In the genomic region with DNA sequence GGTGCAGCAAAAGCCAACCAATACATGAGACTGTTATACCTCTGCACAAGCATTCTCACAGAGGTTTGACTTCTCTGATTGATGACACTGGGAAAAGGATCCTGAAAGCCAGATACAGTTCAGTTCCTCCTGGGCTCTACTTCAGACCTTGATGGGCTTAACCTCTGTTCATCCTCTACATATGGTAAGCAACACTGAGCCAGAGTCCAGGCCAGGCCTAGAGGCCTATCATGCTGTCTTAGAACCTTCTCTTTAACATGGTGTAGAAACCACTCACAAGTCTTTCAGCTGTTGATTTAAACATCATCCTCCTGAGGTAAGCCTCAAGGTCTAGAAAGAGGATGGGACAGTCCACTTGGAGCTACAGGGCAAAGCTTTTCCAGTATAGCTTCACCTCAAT, we compare ENCODE assay signal across 19 cellular contexts. TPM values are rescaled to one million over a fixed set of nuclear protein-coding genes. Genes with fewer than 3 reads are reported as not detected.
A peak's percentile ranks its signal among the peaks of the same experiment; 100 is the strongest.
DNase-seq lines count a peak whose midpoint lies in the region; ATAC-seq and TF ChIP-seq lines count a peak whose summit lies in the region.
"Had no signal": no experiment of that assay in that cellular context is flagged by ENCODE, and none has a peak within 500 bp of the region (broad histone marks: within the 10 kb centered on the region; RNA-seq: fewer than 3 reads in every experiment).

No MANE protein-coding gene starts in this region.

- peak overlapping the region; percentile 31 for H2AK5ac ChIP-seq in mesenchymal stem cell (ENCODE audit: low read length, severe bottlenecking)
- H2AK5ac ChIP-seq in mesendoderm (ENCODE audit: low read length), result no peak overlapping the region

- no peak for TF ChIP-seq POLR2A in HCT116 (IDR thresholded peaks at IDR 0.05; ENCODE audit: borderline replicate concordance, extremely low read depth, insufficient read depth, insufficient read length)

- H3K9ac ChIP-seq in HCT116 (ENCODE audit: low read length) (no peak overlapping the region), mesenchymal stem cell (ENCODE audit: low read length) (no peak overlapping the region), mesendoderm (ENCODE audit: low read length) (no peak overlapping the region)
- H3K9ac ChIP-seq: BLaER1 treated with 17β-estradiol and CSF1 and Interleukin-3, amounts not matched to agents 10 nM and 100 nM had no signal

- H2BK5ac ChIP-seq in mesenchymal stem cell (ENCODE audit: low read depth, low read length, poor library complexity, severe bottlenecking) (no peak overlapping the region), mesendoderm (ENCODE audit: low read length) (no peak overlapping the region)

- H3K79me2 ChIP-seq in HCT116 (ENCODE audit: insufficient read depth, low read length), result peaks cover 55% of the 10 kb centered on the region
- H3K79me2 ChIP-seq in mesendoderm (ENCODE audit: control insufficient read depth, insufficient read depth, low read length), result peaks cover 5% of the 10 kb centered on the region

- H2BK12ac ChIP-seq in mesenchymal stem cell (ENCODE audit: low read length in 2 of 2), result no peak overlapping the region

- H2BK15ac ChIP-seq in mesenchymal stem cell (ENCODE audit: low read depth, poor library complexity, severe bottlenecking), result no peak overlapping the region
- H2BK15ac ChIP-seq in mesendoderm (replicated peaks; ENCODE audit: low read depth), result no peak overlapping the region

- H3K27ac ChIP-seq in A673 (ENCODE audit: low read depth, low read length, poor library complexity, severe bottlenecking), result peak overlapping the region; percentile 12
- no peak overlapping the region for H3K27ac ChIP-seq in HCT116 (ENCODE audit: low read depth, low read length)
- no peak overlapping the region; the same call in 1 of the 2 replicates for H3K27ac ChIP-seq in Panc1 (ENCODE audit: low read length)
- H3K27ac ChIP-seq in mesenchymal stem cell (ENCODE audit: low read length, poor library complexity, severe bottlenecking), result no peak overlapping the region
- H3K27ac ChIP-seq in mesendoderm (ENCODE audit: low read depth, low read length), result no peak overlapping the region
- H3K27ac ChIP-seq: 22Rv1; BLaER1 treated with 17β-estradiol and CSF1 and Interleukin-3, amounts not matched to agents 10 nM and 100 nM had no signal

- no peak overlapping the region for H4K5ac ChIP-seq in mesendoderm (ENCODE audit: low read length)

- H3K56ac ChIP-seq in mesendoderm (ENCODE audit: low read length), result no peak overlapping the region

- peak overlapping the region; percentile 27 for H4K8ac ChIP-seq in mesenchymal stem cell (ENCODE audit: low read length)
- no peak overlapping the region for H4K8ac ChIP-seq in mesendoderm (ENCODE audit: low read depth, low read length)

- H3K14ac ChIP-seq in mesenchymal stem cell (ENCODE audit: low read length in 2 of 2), result no peak overlapping the region

- H3K4ac ChIP-seq in mesenchymal stem cell (ENCODE audit: low read depth in 1 of 2, low read length in 2 of 2), result no peak overlapping the region
- no peak overlapping the region for H3K4ac ChIP-seq in mesendoderm (ENCODE audit: low read depth, low read length)

- H3K9me2 ChIP-seq in HCT116 (ENCODE audit: insufficient read depth), result no peaks in the 10 kb centered on the region

- in situ Hi-C loops in Panc1 (cut with HindIII; ENCODE audit: low pct_unique_long_range_greater_than_20kb, low sequenced_read_pairs), result no loop called here
- in situ Hi-C loops in GM13976 (cut with MboI; ENCODE audit: low sequenced_read_pairs, unreplicated experiment), result loop anchor here (10.0 kb wide), 1 partner anchor 743 kb away; no protein-coding TSS in a partner anchor

- H3K9me3 ChIP-seq in A673 (ENCODE audit: low read depth, low read length, poor library complexity, severe bottlenecking) (no peaks in the 10 kb centered on the region), HCT116 (ENCODE audit: control insufficient read depth in 1 of 2, insufficient read depth in 1 of 2, low read depth in 1 of 2, low read length in 2 of 2) (no peaks in the 10 kb centered on the region), Panc1 (ENCODE audit: control insufficient read depth, insufficient read depth, low read depth, low read length) (no peaks in the 10 kb centered on the region), mesenchymal stem cell (ENCODE audit: control insufficient read depth, low read length) (no peaks in the 10 kb centered on the region)
- H3K9me3 ChIP-seq: BE2C; BLaER1 treated with 17β-estradiol and CSF1 and Interleukin-3, amounts not matched to agents 10 nM and 100 nM; HAP-1 had no signal

- RAD21 ChIA-PET in HCT116 (lab: Charles Lee; ENCODE audit: low non-redundant PET in 1 of 2, low total read pairs in 2 of 2, uncharacterized antibody in 2 of 2, unreplicated experiment in 2 of 2), result no interaction called here

- H3K27me3 ChIP-seq in A673 (replicated peaks; ENCODE audit: insufficient read depth, low read depth, low read length, poor library complexity) (no peaks in the 10 kb centered on the region), HCT116 (ENCODE audit: insufficient read depth, low read length) (no peaks in the 10 kb centered on the region), Panc1 (ENCODE audit: control insufficient read depth, insufficient read depth, low read length) (no peaks in the 10 kb centered on the region), mesenchymal stem cell (ENCODE audit: control insufficient read depth in 1 of 2, insufficient read depth in 1 of 2, low read length in 2 of 2) (no peaks in the 10 kb centered on the region), mesendoderm (ENCODE audit: insufficient read depth, low read length, poor library complexity) (no peaks in the 10 kb centered on the region)
- H3K27me3 ChIP-seq: BE2C; BLaER1 treated with 17β-estradiol and CSF1 and Interleukin-3, amounts not matched to agents 10 nM and 100 nM had no signal

- intact Hi-C loops in A673 (cut with micrococcal nuclease; ENCODE audit: unreplicated experiment) (no loop called here), HCT116 (cut with micrococcal nuclease) (no loop called here), Panc1 (cut with micrococcal nuclease; ENCODE audit: unreplicated experiment) (loop anchor here (10.0 kb wide), 1 partner anchor 503 kb away; no protein-coding TSS in a partner anchor)

- H4K20me1 ChIP-seq in HCT116 (ENCODE audit: insufficient read depth), result peaks cover 16% of the 10 kb centered on the region; the same call in 1 of the 2 replicates

- no peak overlapping the region for H3K18ac ChIP-seq in mesenchymal stem cell (ENCODE audit: low read depth in 1 of 2, low read length in 2 of 2)
- no peak overlapping the region for H3K18ac ChIP-seq in mesendoderm (ENCODE audit: low read length)

- H3K79me1 ChIP-seq in mesenchymal stem cell (replicated peaks; ENCODE audit: low read length, poor library complexity, severe bottlenecking), result peaks cover 9% of the 10 kb centered on the region
- no peaks in the 10 kb centered on the region for H3K79me1 ChIP-seq in mesendoderm (ENCODE audit: low read length)

- H3K23ac ChIP-seq in mesenchymal stem cell (ENCODE audit: low read length in 2 of 2) (no peak overlapping the region), mesendoderm (ENCODE audit: low read length) (no peak overlapping the region)

- CTCF ChIA-PET in A673 (lab: Charles Lee) (interaction anchor here (2.0 kb wide), 1 partner anchor 428 kb away, joined by 13 read pairs; a partner anchor contains a TSS), HCT116 (lab: Charles Lee) (no interaction called here), Panc1 (lab: Charles Lee) (interaction anchor here (0.7 kb wide), 1 partner anchor 679 kb away, joined by 3 read pairs; no protein-coding TSS in a partner anchor)

- TF ChIP-seq RAD21 in HCT116 (IDR thresholded peaks at IDR 0.05; ENCODE audit: low read depth), result no peak

- no peak overlapping the region for H3K4me2 ChIP-seq in HCT116 (ENCODE audit: low read length)
- no peak overlapping the region for H3K4me2 ChIP-seq in mesenchymal stem cell (ENCODE audit: low read length, poor library complexity, severe bottlenecking)
- no peak overlapping the region for H3K4me2 ChIP-seq in mesendoderm (ENCODE audit: low read length)
- H3K4me2 ChIP-seq: BLaER1 treated with 17β-estradiol and CSF1 and Interleukin-3, amounts not matched to agents 10 nM and 100 nM had no signal

- POLR2A ChIA-PET in A673 (lab: Charles Lee; ENCODE audit: low non-redundant PET) (no interaction called here), HCT116 (lab: Charles Lee) (no interaction called here), Panc1 (lab: Charles Lee) (no interaction called here)

- H2AFZ ChIP-seq in HCT116 (ENCODE audit: low read depth, low read length, poor library complexity, severe bottlenecking) (no peak overlapping the region), mesenchymal stem cell (ENCODE audit: low read depth, low read length) (no peak overlapping the region)

- DNase-seq in A673 (ENCODE audit: low spot score) (no peak), HCT116 (ENCODE audit: low read depth, low spot score) (no peak), Panc1 (ENCODE audit: low read depth, low spot score) (no peak), mesenchymal stem cell (no peak), NCI-H2029 treated with DMSO at 0.1 percent for 48 hours (lab: John Stamatoyannopoulos, UW) (no peak), GM13976 (ENCODE audit: low spot score) (no peak), mesendoderm (no peak)
- no peak for DNase-seq in stimulated activated CD4-positive, alpha-beta T cell treated with anti-CD3 and anti-CD28 coated beads, Interleukin-4, amount 100 ng/mL, for 24 hours
- DNase-seq: ACHN; AML-193; BE2C; CD4-positive, alpha-beta T cell; CD8-positive, alpha-beta memory T cell; DMS 273 treated with DMSO at 0.1 percent for 48 hours; DMS79; GOT3 had no signal

- no peak overlapping the region for H4K91ac ChIP-seq in mesenchymal stem cell (ENCODE audit: low read length)

- no peak for ATAC-seq in HCT116
- peak; percentile 58 for ATAC-seq in Panc1

- H3K4me3 ChIP-seq in A673 (ENCODE audit: low read depth, low read length, poor library complexity, severe bottlenecking) (no peak overlapping the region), HCT116 (replicated peaks in 1 of 2; ENCODE audit: low read depth in 1 of 2, low read length in 2 of 2) (no peak overlapping the region), Panc1 (ENCODE audit: low read depth in 2 of 2, low read length in 2 of 2) (no peak overlapping the region), mesenchymal stem cell (ENCODE audit: insufficient read depth in 1 of 2, low read depth in 1 of 2, low read length in 2 of 2) (no peak overlapping the region), mesendoderm (ENCODE audit: low read length) (no peak overlapping the region)
- H3K4me3 ChIP-seq: BLaER1 treated with 17β-estradiol and CSF1 and Interleukin-3, amounts not matched to agents 10 nM and 100 nM; HAP-1 had no signal

- TF ChIP-seq CTCF in A673 (conservative IDR thresholded peaks at IDR 0.05; ENCODE audit: low read depth, low read length) (no peak), HCT116 (IDR thresholded peaks at IDR 0.05 in 2 of 3, conservative IDR thresholded peaks at IDR 0.05 in 1 of 3; ENCODE audit: borderline replicate concordance in 1 of 3, insufficient read depth in 1 of 3, low read depth in 2 of 3, low read length in 2 of 3) (no peak), Panc1 (IDR thresholded peaks at IDR 0.05) (no peak), GM13976 (IDR thresholded peaks at IDR 0.05; ENCODE audit: borderline replicate concordance, control extremely low read depth, extremely low read depth, insufficient read depth, missing control alignments) (no peak)

- H3K4me1 ChIP-seq in A673 (ENCODE audit: insufficient read depth, low read length, poor library complexity, severe bottlenecking), result peaks cover 14% of the 10 kb centered on the region
- H3K4me1 ChIP-seq in HCT116 (ENCODE audit: control insufficient read depth in 1 of 2, insufficient read depth in 2 of 2, low read length in 2 of 2), result no peaks in the 10 kb centered on the region
- no peaks in the 10 kb centered on the region; the same call in 1 of the 2 replicates for H3K4me1 ChIP-seq in Panc1 (ENCODE audit: control insufficient read depth, insufficient read depth, low read length)
- H3K4me1 ChIP-seq in mesenchymal stem cell (ENCODE audit: control insufficient read depth, insufficient read depth, low read depth, low read length), result peaks cover 2% of the 10 kb centered on the region
- no peaks in the 10 kb centered on the region for H3K4me1 ChIP-seq in mesendoderm (ENCODE audit: control insufficient read depth, low read depth, low read length)
- H3K4me1 ChIP-seq: BE2C had no signal

- H2BK120ac ChIP-seq in mesenchymal stem cell (ENCODE audit: low read depth, low read length), result no peak overlapping the region
- no peak overlapping the region for H2BK120ac ChIP-seq in mesendoderm (ENCODE audit: low read depth, low read length)

- peaks cover 38% of the 10 kb centered on the region for H3K36me3 ChIP-seq in A673 (ENCODE audit: insufficient read depth, low read length, poor library complexity, severe bottlenecking)
- peaks cover 20 to 41% of the 10 kb centered on the region in 2 experiments for H3K36me3 ChIP-seq in HCT116 (ENCODE audit: control insufficient read depth in 1 of 2, insufficient read depth in 2 of 2, low read length in 2 of 2)
- H3K36me3 ChIP-seq in Panc1 (ENCODE audit: control insufficient read depth, insufficient read depth, low read length), result peaks cover 21% of the 10 kb centered on the region; the same call in 1 of the 2 replicates
- no peaks in the 10 kb centered on the region for H3K36me3 ChIP-seq in mesenchymal stem cell (ENCODE audit: control insufficient read depth in 1 of 2, insufficient read depth in 2 of 2, low read depth in 1 of 2, low read length in 2 of 2)
- no peaks in the 10 kb centered on the region for H3K36me3 ChIP-seq in mesendoderm (ENCODE audit: control insufficient read depth, insufficient read depth, low read length)

- BruUV-seq in A673 (replicated peaks; lab: Mats Ljungman, UMichigan) (no TSS peak), HCT116 (replicated peaks; lab: Mats Ljungman, UMichigan) (no TSS peak), Panc1 (replicated peaks; lab: Mats Ljungman, UMichigan) (no TSS peak)

RNA-seq across cellular contexts. Expression of a gene that starts 9.2 kb away (rescaled TPM):
- 110 and 117 TPM in 2 replicates for total RNA-seq in A673 (2021)
- total RNA-seq in HCT116 (2021; ENCODE audit: unreplicated experiment), result 92.9 TPM
- polyA plus RNA-seq in HCT116 (2012), result 89.3 and 136 TPM in 2 replicates
- total RNA-seq in Panc1 (2021; ENCODE audit: unreplicated experiment), result 43.7 TPM
- 26.4 TPM for polyA plus RNA-seq in Panc1 (2012; ENCODE audit: insufficient read length)
- 5.1 TPM for polyA plus RNA-seq in mesenchymal stem cell (2013, experiment 1 of 2)
- 6.1 TPM for polyA plus RNA-seq in mesenchymal stem cell (2013, experiment 2 of 2)
- polyA plus RNA-seq in mesendoderm (2013, experiment 1 of 2), result 71.1 TPM
- polyA plus RNA-seq in mesendoderm (2013, experiment 2 of 2), result 80.4 TPM
